In the genomic region with DNA sequence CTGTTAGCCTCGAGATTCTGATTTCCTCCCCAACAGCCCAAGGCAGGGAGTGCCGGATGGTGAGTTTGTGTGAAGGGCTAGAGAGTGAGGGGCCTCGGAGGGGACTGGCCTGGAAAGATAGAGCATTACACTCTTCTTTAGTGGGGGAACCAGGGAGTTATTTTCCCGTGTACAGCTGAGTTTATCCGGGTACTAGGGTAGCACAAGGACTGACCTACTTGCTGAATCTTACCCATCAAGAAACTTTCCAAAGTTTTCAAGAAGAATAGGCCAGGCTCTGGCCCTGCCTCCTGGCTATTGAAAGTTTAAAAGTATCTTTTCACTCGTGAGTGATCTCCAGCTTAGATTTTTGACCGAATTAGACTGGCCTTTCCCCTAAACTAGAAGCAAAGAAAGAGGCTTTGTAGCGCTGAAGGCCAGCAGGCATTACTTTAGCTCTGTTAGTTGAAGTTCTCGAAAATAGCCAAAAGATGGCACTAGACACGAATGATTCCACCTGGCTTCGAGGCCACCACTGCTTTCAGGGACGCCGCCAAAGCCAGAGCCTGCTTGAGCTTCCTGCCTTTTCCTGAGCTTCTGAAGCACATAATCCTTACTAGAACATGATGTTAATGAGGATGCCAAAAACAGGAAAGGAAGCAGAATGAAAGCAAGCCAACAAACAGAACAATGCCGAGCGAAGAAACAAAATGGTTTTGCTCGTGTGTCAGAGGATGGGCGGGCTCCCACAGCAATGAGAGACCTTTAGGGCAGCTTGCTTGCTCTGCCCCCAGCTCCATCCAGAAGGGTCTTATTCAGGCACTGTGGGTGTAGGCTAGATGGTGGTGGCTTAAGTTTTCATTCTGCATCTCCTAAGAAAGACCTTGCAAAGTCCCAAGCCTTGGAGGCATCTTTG, we compare ENCODE assay signal across 8 cellular contexts. TPM values are rescaled to one million over a fixed set of nuclear protein-coding genes. Genes with fewer than 3 reads are reported as not detected.
DNase-seq lines count a peak whose midpoint lies in the region; ATAC-seq lines count a peak whose summit lies in the region.

No MANE protein-coding gene starts in this region.

- intact Hi-C loops in Right ventricle myocardium superior (cut with DNase I), result no loop called here

- peak; percentile 62 for DNase-seq in COLO668 (lab: John Stamatoyannopoulos, UW; ENCODE audit: unreplicated experiment)
- DNase-seq in NCI-H2107 (lab: John Stamatoyannopoulos, UW), result peak; percentile 39
- DNase-seq in activated CD4-positive, alpha-beta T cell treated with anti-CD3 and anti-CD28 coated beads, Interleukin-2, amount 50 U/mL, for 48 hours, result peak; percentile 10 to 16
- DNase-seq in Right ventricle myocardium superior, result peak; percentile 76
- DNase-seq in renal cortical epithelial cell (ENCODE audit: low read depth), result peak; percentile 57

- peak; percentile 89 for ATAC-seq in GM18858 (IDR thresholded peaks at IDR 0.05; ENCODE audit: unreplicated experiment)
- ATAC-seq in HG03135 (IDR thresholded peaks at IDR 0.05; ENCODE audit: unreplicated experiment), result peak; percentile 92
- peak; percentile 94 for ATAC-seq in Right ventricle myocardium superior (ENCODE audit: poor library complexity)
- ATAC-seq in GM21528 (IDR thresholded peaks at IDR 0.05; ENCODE audit: low FRiP score, unreplicated experiment), result no peak

RNA-seq across cellular contexts. Expression of gene TSN, which starts 55.8 kb away (rescaled TPM):
- total RNA-seq in Right ventricle myocardium superior (32.8 TPM), renal cortical epithelial cell (81.1 and 83.8 TPM in 2 replicates)

Comparison
In these comparisons a context has a peak if more than half of its experiments do, and no peak if none do; other contexts are left out.
1. DNase-seq: peak in every context shown above with its lines; median percentile 76 in Right ventricle myocardium superior; 62 in COLO668; 57 in renal cortical epithelial cell; 39 in NCI-H2107; 13 in activated CD4-positive, alpha-beta T cell treated with anti-CD3 and anti-CD28 coated beads, Interleukin-2, amount 50 U/mL, for 48 hours.